Comparison of ENCODE assay signal across 1 cellular context in genomic region chr14:81427348-81428058, GRCh38.
TF ChIP-seq lines count a peak whose summit lies in the region.

No MANE protein-coding gene starts in this region.

TF ChIP-seq in K562, 482 proteins besides CTCF, POLR2A, EP300 and RAD21 (continued from another document and continues in another):
- TF ChIP-seq CBX1 (IDR thresholded peaks at IDR 0.05; ENCODE audit: low read depth) (no peak), DMBX1 (CRISPR knock-in tag; IDR thresholded peaks at IDR 0.05; ENCODE audit: borderline replicate concordance) (peak; percentile 62; the same call in 1 of the 2 replicates), RBM25 (IDR thresholded peaks at IDR 0.05; ENCODE audit: low read depth, low read length, severe bottlenecking) (no peak), ZNF212 (CRISPR knock-in tag; IDR thresholded peaks at IDR 0.05) (no peak), ATF3 (IDR thresholded peaks at IDR 0.05) (peak; percentile 41; the same call in 1 of the 2 replicates), ATF3 (CRISPR knock-in tag; conservative IDR thresholded peaks at IDR 0.05) (no peak; the same call in 1 of the 2 replicates), FOXJ2 (tag; IDR thresholded peaks at IDR 0.05) (no peak), ZBTB26 (CRISPR knock-in tag; IDR thresholded peaks at IDR 0.05) (no peak), ZNF277 (CRISPR knock-in tag; IDR thresholded peaks at IDR 0.05; ENCODE audit: borderline replicate concordance) (no peak), RNF219 (CRISPR knock-in tag; IDR thresholded peaks at IDR 0.05) (no peak), KLF1 (tag; IDR thresholded peaks at IDR 0.05) (peak; percentile 82), ZFX (CRISPR knock-in tag; IDR thresholded peaks at IDR 0.05) (no peak; the same call in 1 of the 2 replicates), U2AF2 (optimal IDR thresholded peaks at IDR 0.05; ENCODE audit: low read depth, low read length) (no peak), ZBTB17 (CRISPR knock-in tag; IDR thresholded peaks at IDR 0.05) (0 out of 2 replicates have a peak, but pooled peaks have one; percentile 11), EWSR1 (IDR thresholded peaks at IDR 0.05; ENCODE audit: borderline replicate concordance, low read depth, partially characterized antibody) (no peak), SIN3B (IDR thresholded peaks at IDR 0.05; ENCODE audit: low read depth) (no peak), PPARD (CRISPR knock-in tag; IDR thresholded peaks at IDR 0.05) (no peak), MNT (conservative IDR thresholded peaks at IDR 0.05) (peak; percentile 64 to 87), HSF4 (CRISPR knock-in tag; IDR thresholded peaks at IDR 0.05; ENCODE audit: borderline replicate concordance) (no peak), ATF1 (CRISPR knock-in tag; IDR thresholded peaks at IDR 0.05) (no peak), ATF1 (tag; IDR thresholded peaks at IDR 0.05) (peak; percentile 70), ZBTB2 (IDR thresholded peaks at IDR 0.05) (no peak), ESRRA (IDR thresholded peaks at IDR 0.05; ENCODE audit: borderline replicate concordance, low read depth) (peak; percentile 60; the same call in 1 of the 2 replicates), L3MBTL2 (IDR thresholded peaks at IDR 0.05) (peak; percentile 68), USF1 (CRISPR knock-in tag; IDR thresholded peaks at IDR 0.05) (no peak), SNAPC5 (CRISPR knock-in tag; IDR thresholded peaks at IDR 0.05) (no peak), PKNOX1 (IDR thresholded peaks at IDR 0.05) (peak; percentile 86), ZNF77 (CRISPR knock-in tag; IDR thresholded peaks at IDR 0.05) (no peak), GTF2E2 (tag; IDR thresholded peaks at IDR 0.05) (0 out of 2 replicates have a peak, but pooled peaks have one; percentile 54), ETV5 (CRISPR knock-in tag; IDR thresholded peaks at IDR 0.05; ENCODE audit: low read depth) (peak; percentile 91), IRF2 (CRISPR knock-in tag; IDR thresholded peaks at IDR 0.05) (no peak), COPS2 (conservative IDR thresholded peaks at IDR 0.05) (no peak), PHB (CRISPR knock-in tag; IDR thresholded peaks at IDR 0.05) (no peak), NR2F6 (CRISPR knock-in tag; IDR thresholded peaks at IDR 0.05) (no peak), SNIP1 (IDR thresholded peaks at IDR 0.05; ENCODE audit: low read depth) (no peak), KHSRP (IDR thresholded peaks at IDR 0.05) (no peak), TEAD2 (tag; IDR thresholded peaks at IDR 0.05) (no peak), ZNF407 (IDR thresholded peaks at IDR 0.05; ENCODE audit: low read depth) (no peak), ZNF583 (CRISPR knock-in tag; IDR thresholded peaks at IDR 0.05) (no peak), ZMIZ1 (IDR thresholded peaks at IDR 0.05; ENCODE audit: low read depth in 2 of 2, low read length in 2 of 2) (no peak)
